11 cellular contexts compared by ENCODE assay signal in genomic region chr18:29154758-29155725, GRCh38.
A peak's percentile ranks its signal among the peaks of the same experiment; 100 is the strongest.
DNase-seq lines count a peak whose midpoint lies in the region; ATAC-seq and TF ChIP-seq lines count a peak whose summit lies in the region.
"Had no signal": no experiment of that assay in that cellular context is flagged by ENCODE, and none has a peak within 500 bp of the region (broad histone marks: within the 10 kb centered on the region; RNA-seq: fewer than 3 reads in every experiment).

No MANE protein-coding gene starts in this region.

- peak overlapping the region; percentile 72 for H3K4me2 ChIP-seq in mammary epithelial cell (ENCODE audit: insufficient read depth, low read depth, low read length)

- dilution Hi-C loops in mammary epithelial cell (cut with HindIII; ENCODE audit: low sequenced_read_pairs), result no loop called here

- H3K27me3 ChIP-seq in mammary epithelial cell (ENCODE audit: insufficient read depth, low read length) (no peaks in the 10 kb centered on the region), heart right ventricle (no peaks in the 10 kb centered on the region), upper lobe of left lung (no peaks in the 10 kb centered on the region)

- peak; percentile 78 for DNase-seq in Calu3
- DNase-seq in M059J (ENCODE audit: low read depth), result peak; percentile 94
- DNase-seq in mammary epithelial cell, result peak; percentile 96
- DNase-seq in mesothelial cell of epicardium (ENCODE audit: low spot score in 2 of 2, unreplicated experiment in 2 of 2), result no peak
- DNase-seq in activated CD8-positive, alpha-beta memory T cell treated with anti-CD3 and anti-CD28 coated beads for 24 hours, result no peak
- no peak for DNase-seq in activated T-cell treated with anti-CD3 and anti-CD28 coated beads for 4 hours
- no peak for DNase-seq in heart right ventricle
- no peak for DNase-seq in upper lobe of left lung
- DNase-seq: cortex of kidney, DMS79 had no signal

- whole genome bisulfite sequencing in mammary epithelial cell (ENCODE audit: low coverage, missing lambda C conversion rate), result 40% methylated on average over 8 of the region's 9 CpGs
- WGBS in heart right ventricle, 2 donors, result 53 to 54% methylated on average over 9 of the region's 9 CpGs
- 65 to 68% methylated on average over 9 of the region's 9 CpGs for WGBS in upper lobe of left lung, 2 donors

- TF ChIP-seq POLR2A in upper lobe of left lung (IDR thresholded peaks at IDR 0.05), result no peak

- H3K36me3 Mint-ChIP-seq in Calu3 (ENCODE audit: insufficient read depth, unreplicated experiment) (peaks cover 6% of the 10 kb centered on the region), mesothelial cell of epicardium (no peaks in the 10 kb centered on the region)

- peak overlapping the region; percentile 86 for H3K27ac Mint-ChIP-seq in Calu3 (ENCODE audit: unreplicated experiment)
- H3K27ac Mint-ChIP-seq in mesothelial cell of epicardium, result peak overlapping the region; percentile 77
- H3K27ac Mint-ChIP-seq: T-helper 1 cell treated with Interleukin-12 subunit alpha and Interleukin-12 subunit beta and Interleukin-4 antibody, amounts not matched to agents 30 μg/mL and 1 μg/mL, for 36 hours had no signal

- TF ChIP-seq EP300 in upper lobe of left lung (IDR thresholded peaks at IDR 0.05), result no peak

- in situ Hi-C loops in mammary epithelial cell (cut with MboI; ENCODE audit: low sequenced_read_pairs in 2 of 2), result no loop called here

- H3K9me3 Mint-ChIP-seq in Calu3 (ENCODE audit: low read depth, unreplicated experiment), result no peaks in the 10 kb centered on the region
- H3K9me3 Mint-ChIP-seq in mesothelial cell of epicardium, result no peaks in the 10 kb centered on the region

- H2AFZ ChIP-seq in mammary epithelial cell (ENCODE audit: low read depth, low read length), result no peak overlapping the region

- TF ChIP-seq CTCF in Calu3 (IDR thresholded peaks at IDR 0.05; ENCODE audit: unreplicated experiment), result no peak
- TF ChIP-seq CTCF in mammary epithelial cell (conservative IDR thresholded peaks at IDR 0.05 in 1 of 2, IDR thresholded peaks at IDR 0.05 in 1 of 2; ENCODE audit: extremely low read depth in 1 of 2, insufficient read depth in 1 of 2, low read depth in 1 of 2, low read length in 2 of 2), result no peak
- no peak for TF ChIP-seq CTCF in mesothelial cell of epicardium (IDR thresholded peaks at IDR 0.05; ENCODE audit: unreplicated experiment)
- TF ChIP-seq CTCF in heart right ventricle (IDR thresholded peaks at IDR 0.05), result no peak
- no peak for TF ChIP-seq CTCF in upper lobe of left lung (IDR thresholded peaks at IDR 0.05)

- H4K20me1 ChIP-seq in mammary epithelial cell (ENCODE audit: insufficient read depth, low read length), result no peaks in the 10 kb centered on the region

- H3K27ac ChIP-seq in mammary epithelial cell (ENCODE audit: insufficient read depth, low read depth, low read length) (peak overlapping the region; percentile 92), heart right ventricle (no peak overlapping the region), upper lobe of left lung (no peak overlapping the region)

- H3K9me3 ChIP-seq in mammary epithelial cell (replicated peaks; ENCODE audit: insufficient read depth, low read length) (no peaks in the 10 kb centered on the region), heart right ventricle (no peaks in the 10 kb centered on the region), upper lobe of left lung (no peaks in the 10 kb centered on the region)

- H3K36me3 ChIP-seq in mammary epithelial cell (ENCODE audit: insufficient read depth, low read length), result no peaks in the 10 kb centered on the region
- H3K36me3 ChIP-seq in heart right ventricle, result no peaks in the 10 kb centered on the region
- H3K36me3 ChIP-seq in upper lobe of left lung, result no peaks in the 10 kb centered on the region

- H3K79me2 ChIP-seq in mammary epithelial cell (ENCODE audit: insufficient read depth, low read length), result peaks cover under 1% of the 10 kb centered on the region

- BruUV-seq in Calu3 (replicated peaks; lab: Mats Ljungman, UMichigan) (no TSS peak), mammary epithelial cell (replicated peaks; lab: Mats Ljungman, UMichigan) (TSS peak; percentile 29)

- intact Hi-C loops in Calu3 (cut with micrococcal nuclease; ENCODE audit: unreplicated experiment), result loop anchor here (5.0 to 10.0 kb wide), 2 partner anchors 72 to 360 kb away; no protein-coding TSS in a partner anchor
- intact Hi-C loops in mammary epithelial cell (cut with micrococcal nuclease), result loop anchor here (1.0 to 10.0 kb wide), 6 partner anchors 9 to 347 kb away; no protein-coding TSS in a partner anchor
- intact Hi-C loops in heart right ventricle (cut with DNase I), result no loop called here

- H3K4me3 ChIP-seq in mammary epithelial cell (replicated peaks in 1 of 3; ENCODE audit: insufficient read depth in 1 of 3, low read depth in 2 of 3, low read length in 3 of 3), result no peak overlapping the region
- H3K4me3 ChIP-seq in heart right ventricle, result no peak overlapping the region
- H3K4me3 ChIP-seq in upper lobe of left lung, result no peak overlapping the region

- ATAC-seq in heart right ventricle, result no peak
- no peak for ATAC-seq in upper lobe of left lung (ENCODE audit: low FRiP score in 2 of 2)

- H3K4me1 Mint-ChIP-seq in Calu3 (ENCODE audit: low read depth, unreplicated experiment), result peaks cover 59% of the 10 kb centered on the region
- peaks cover 38% of the 10 kb centered on the region for H3K4me1 Mint-ChIP-seq in mesothelial cell of epicardium

- H3K27me3 Mint-ChIP-seq in Calu3 (ENCODE audit: unreplicated experiment) (no peaks in the 10 kb centered on the region), mesothelial cell of epicardium (ENCODE audit: low read depth) (no peaks in the 10 kb centered on the region)

- H3K4me1 ChIP-seq in mammary epithelial cell (ENCODE audit: insufficient read depth, low read length), result peaks cover 43% of the 10 kb centered on the region
- H3K4me1 ChIP-seq in heart right ventricle, result no peaks in the 10 kb centered on the region
- H3K4me1 ChIP-seq in upper lobe of left lung, result no peaks in the 10 kb centered on the region

- H3K4me3 Mint-ChIP-seq in Calu3 (ENCODE audit: low read depth, unreplicated experiment) (peak overlapping the region; percentile 29), mesothelial cell of epicardium (no peak overlapping the region)
- H3K4me3 Mint-ChIP-seq: T-helper 1 cell treated with Interleukin-12 subunit alpha and Interleukin-12 subunit beta and Interleukin-4 antibody, amounts not matched to agents 30 μg/mL and 1 μg/mL, for 36 hours had no signal

- peak overlapping the region; percentile 39 for H3K9ac ChIP-seq in mammary epithelial cell (ENCODE audit: insufficient read depth, low read length)

- CTCF ChIA-PET in Calu3 (lab: Charles Lee), result no interaction called here
- CTCF ChIA-PET in mammary epithelial cell (lab: Charles Lee; ENCODE audit: low non-redundant PET), result interaction anchor here (0.7 kb wide), 1 partner anchor 10 kb away, joined by 3 read pairs; no protein-coding TSS in a partner anchor

Comparison
In these comparisons a context has a peak if more than half of its experiments do, and no peak if none do; other contexts are left out.
1. DNase-seq: peak in Calu3 (single experiment), M059J (single experiment) and mammary epithelial cell (single experiment); none in mesothelial cell of epicardium (0 of 2), activated CD8-positive, alpha-beta memory T cell treated with anti-CD3 and anti-CD28 coated beads for 24 hours (single experiment), activated T-cell treated with anti-CD3 and anti-CD28 coated beads for 4 hours (single experiment), heart right ventricle (0 of 2) and upper lobe of left lung (0 of 2).
2. intact Hi-C loops: an anchor here in Calu3 (5.0 to 10.0 kb wide) and mammary epithelial cell (1.0 to 10.0 kb wide); none called in heart right ventricle.